Comparison of ENCODE assay signal across 8 cellular contexts in the genomic region with DNA sequence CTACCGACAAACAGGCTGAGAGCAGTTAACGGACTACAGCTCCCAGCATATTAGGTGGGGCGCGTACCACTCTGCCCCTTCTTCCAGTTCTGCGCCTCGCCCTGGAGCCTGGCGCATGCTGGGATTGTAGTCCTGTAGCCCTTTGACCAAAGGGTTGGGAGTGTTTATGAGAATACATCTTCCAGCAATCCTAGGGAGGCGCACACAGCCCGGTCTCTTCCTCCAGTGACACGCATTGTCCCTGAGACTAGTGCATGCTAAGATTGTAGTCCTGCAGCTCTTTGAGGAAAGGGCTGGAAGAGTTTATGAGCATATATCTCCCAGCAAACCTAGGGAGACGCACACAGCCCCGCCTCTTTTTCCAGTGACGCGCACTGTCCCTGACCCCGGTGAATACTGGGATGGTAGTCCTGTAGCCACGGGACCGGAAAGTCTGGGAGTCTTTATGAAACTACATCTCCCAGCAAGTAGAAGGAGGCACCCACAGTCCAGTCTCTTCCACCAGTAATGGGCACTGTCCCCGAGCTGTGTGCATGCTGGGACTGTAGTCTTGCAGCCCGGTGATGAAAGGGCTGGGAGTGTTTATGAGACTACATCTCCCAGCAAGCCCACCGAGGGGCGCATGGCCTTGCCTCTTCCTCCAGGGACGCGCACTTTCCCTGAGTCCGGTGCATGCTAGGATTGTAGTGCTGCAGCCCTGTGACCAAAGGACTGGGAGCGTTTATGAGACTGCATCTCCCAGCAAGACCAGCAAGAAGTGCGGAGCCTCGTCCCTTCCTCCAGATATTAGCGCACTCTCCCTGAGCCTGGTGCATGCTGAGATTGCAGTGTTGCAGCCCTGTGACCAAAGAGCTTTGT.
DNase-seq lines count a peak whose midpoint lies in the region; ATAC-seq and TF ChIP-seq lines count a peak whose summit lies in the region.
"Not testable (repeated sequence)": the region's sequence is repeated elsewhere in the genome, so short reads cannot be mapped to it uniquely, and the experiment has no call there.

No MANE protein-coding gene starts in this region.

- H3K36me3 Mint-ChIP-seq in activated naive CD4-positive, alpha-beta T cell treated with anti-CD3 and anti-CD28 coated beads for 36 hours (ENCODE audit: low read depth); naive thymus-derived CD4-positive, alpha-beta T cell: not testable (repeated sequence)

- POLR2A ChIA-PET in naive thymus-derived CD4-positive, alpha-beta T cell (lab: Charles Lee) = not testable (repeated sequence)

- peak overlapping the region; percentile 50 for H3K27ac Mint-ChIP-seq in activated naive CD4-positive, alpha-beta T cell treated with anti-CD3 and anti-CD28 coated beads for 36 hours
- peak overlapping the region in 3 of 9 donors; percentile 4 to 28 (median 9) for H3K27ac Mint-ChIP-seq in naive thymus-derived CD4-positive, alpha-beta T cell
- H3K27ac Mint-ChIP-seq in stimulated activated naive CD8-positive, alpha-beta T cell treated with anti-CD3 and anti-CD28 coated beads, Interleukin-15, amount 100 ng/mL, for 72 hours = not testable (repeated sequence)

- peak overlapping the region; percentile 78 for H3K4me3 Mint-ChIP-seq in activated naive CD4-positive, alpha-beta T cell treated with anti-CD3 and anti-CD28 coated beads for 36 hours
- H3K4me3 Mint-ChIP-seq in naive thymus-derived CD4-positive, alpha-beta T cell = peak overlapping the region in 7 of 10 donors; percentile 10 to 91 (median 65)
- peak overlapping the region; percentile 33 to 67 for H3K4me3 Mint-ChIP-seq in stimulated activated naive CD8-positive, alpha-beta T cell treated with anti-CD3 and anti-CD28 coated beads, Interleukin-15, amount 100 ng/mL, for 72 hours

- H4K20me1 ChIP-seq in GM23248 (ENCODE audit: insufficient read depth) = not testable (repeated sequence)

- in situ Hi-C loops in GM23248 (cut with MboI) = not testable (repeated sequence)

- not testable (repeated sequence) for TF ChIP-seq CTCF in fibroblast of villous mesenchyme (IDR thresholded peaks at IDR 0.05; ENCODE audit: insufficient read depth, low read depth, low read length)

- H3K27me3 ChIP-seq in GM23248 (replicated peaks; ENCODE audit: insufficient read depth); naive thymus-derived CD4-positive, alpha-beta T cell (ENCODE audit: control insufficient read depth in 2 of 2, insufficient read depth in 2 of 2, low read length in 2 of 2): not testable (repeated sequence)

- peak overlapping the region; percentile 55; the same call in 1 of the 2 replicates for H3K4me3 ChIP-seq in GM23248
- H3K4me3 ChIP-seq in fibroblast of villous mesenchyme (ENCODE audit: low read depth, low read length) = peak overlapping the region; percentile 52
- H3K4me3 ChIP-seq in naive thymus-derived CD4-positive, alpha-beta T cell (ENCODE audit: low read length) = not testable (repeated sequence)

- H3K9me3 ChIP-seq in GM23248 (ENCODE audit: low read depth); naive thymus-derived CD4-positive, alpha-beta T cell (ENCODE audit: control insufficient read depth in 2 of 3, low read length in 3 of 3): not testable (repeated sequence)

- not testable (repeated sequence) for H3K9me3 Mint-ChIP-seq in activated naive CD4-positive, alpha-beta T cell treated with anti-CD3 and anti-CD28 coated beads for 36 hours; stimulated activated naive CD8-positive, alpha-beta T cell treated with anti-CD3 and anti-CD28 coated beads, Interleukin-15, amount 100 ng/mL, for 72 hours
- H3K9me3 Mint-ChIP-seq in naive thymus-derived CD4-positive, alpha-beta T cell = peaks cover 0 to 11% (median 0%) of the 10 kb centered on the region in 11 donors

- not testable (repeated sequence) for H3K27me3 Mint-ChIP-seq in activated naive CD4-positive, alpha-beta T cell treated with anti-CD3 and anti-CD28 coated beads for 36 hours (ENCODE audit: low read depth); stimulated activated naive CD8-positive, alpha-beta T cell treated with anti-CD3 and anti-CD28 coated beads, Interleukin-15, amount 100 ng/mL, for 72 hours
- H3K27me3 Mint-ChIP-seq in naive thymus-derived CD4-positive, alpha-beta T cell = peaks cover 0 to 30% (median 16%) of the 10 kb centered on the region in 5 donors

- peak overlapping the region; percentile 35 for H3K4me2 ChIP-seq in GM23248 (ENCODE audit: unreplicated experiment)

- WGBS in GM23248 (ENCODE audit: low coverage in 1 of 2, low lambda C conversion rate in 2 of 2, missing lambda C conversion rate in 2 of 2), 2 experiments = 30 to 31% methylated on average over 26 to 28 of the region's 28 CpGs

- H3K79me2 ChIP-seq in GM23248 (ENCODE audit: insufficient read depth) = not testable (repeated sequence)

- peak overlapping the region; percentile 75 for H2AFZ ChIP-seq in GM23248

- H3K36me3 ChIP-seq in GM23248 (ENCODE audit: low read depth); naive thymus-derived CD4-positive, alpha-beta T cell (ENCODE audit: control insufficient read depth in 2 of 3, insufficient read depth in 3 of 3, low read length in 3 of 3): not testable (repeated sequence)

- not testable (repeated sequence) for H3K9me2 ChIP-seq in GM23248 (ENCODE audit: insufficient read depth)

- not testable (repeated sequence) for H3F3A ChIP-seq in GM23248 (ENCODE audit: insufficient read depth)

- not testable (repeated sequence) for H3K4me1 Mint-ChIP-seq in activated naive CD4-positive, alpha-beta T cell treated with anti-CD3 and anti-CD28 coated beads for 36 hours (ENCODE audit: low read depth); stimulated activated naive CD8-positive, alpha-beta T cell treated with anti-CD3 and anti-CD28 coated beads, Interleukin-15, amount 100 ng/mL, for 72 hours
- H3K4me1 Mint-ChIP-seq in naive thymus-derived CD4-positive, alpha-beta T cell = peaks cover 0 to 21% (median 0%) of the 10 kb centered on the region in 7 donors

- DNase-seq in DMS114 treated with DMSO at 0.1 percent for 48 hours (lab: John Stamatoyannopoulos, UW; ENCODE audit: unreplicated experiment) (peak; percentile 85), GM23248 (peak; percentile 47), NCI-H187 treated with DMSO at 0.1 percent for 48 hours (lab: John Stamatoyannopoulos, UW) (peak; percentile 89), fibroblast of villous mesenchyme (ENCODE audit: low read depth) (peak; percentile 92)
- peak; percentile 70 for DNase-seq in activated naive CD4-positive, alpha-beta T cell treated with anti-CD3 and anti-CD28 coated beads for 36 hours
- DNase-seq in naive thymus-derived CD4-positive, alpha-beta T cell = peak in 6 of 9 donors; percentile 7 to 58 (median 36)
- DNase-seq in stimulated activated naive CD8-positive, alpha-beta T cell treated with anti-CD3 and anti-CD28 coated beads, Interleukin-15, amount 100 ng/mL, for 72 hours = peak; percentile 9 to 49

- not testable (repeated sequence) for H3K4me1 ChIP-seq in GM23248 (ENCODE audit: insufficient read depth); naive thymus-derived CD4-positive, alpha-beta T cell (ENCODE audit: control insufficient read depth in 2 of 2, insufficient read depth in 2 of 2, low read length in 2 of 2)

- ATAC-seq in SK-N-SH treated with all-trans-retinoic acid at 6 μM for 48 hours = peak; percentile 100
- ATAC-seq in naive thymus-derived CD4-positive, alpha-beta T cell = peak; percentile 81
- ATAC-seq in stimulated activated naive CD8-positive, alpha-beta T cell treated with anti-CD3 and anti-CD28 coated beads, Interleukin-15, amount 100 ng/mL, for 72 hours = peak; percentile 92

- H3K9ac ChIP-seq in GM23248 = not testable (repeated sequence)

- intact Hi-C loops in activated naive CD4-positive, alpha-beta T cell treated with anti-CD3 and anti-CD28 coated beads for 36 hours (cut with micrococcal nuclease) = loop anchor here (2.0 kb wide), 1 partner anchor 52 kb away; no protein-coding TSS in a partner anchor
- intact Hi-C loops in naive thymus-derived CD4-positive, alpha-beta T cell (cut with micrococcal nuclease) = loop anchor here in 1 of 2 donors (1.0 kb wide), 1 partner anchor 52 kb away; no protein-coding TSS in a partner anchor

- CTCF ChIA-PET in activated naive CD4-positive, alpha-beta T cell treated with anti-CD3 and anti-CD28 coated beads for 36 hours (lab: Charles Lee) = interaction anchor here (0.8 kb wide), 1 partner anchor 10 kb away, joined by 3 read pairs; no protein-coding TSS in a partner anchor
- CTCF ChIA-PET in naive thymus-derived CD4-positive, alpha-beta T cell (lab: Charles Lee) = not testable (repeated sequence)

- H3K27ac ChIP-seq in GM23248; naive thymus-derived CD4-positive, alpha-beta T cell (ENCODE audit: low read depth, low read length): not testable (repeated sequence)

TF ChIP-seq in SK-N-SH treated with all-trans-retinoic acid at 6 μM for 48 hours, 23 proteins besides CTCF, POLR2A, EP300 and RAD21:
- peak; percentile 72; the same call in 1 of the 2 replicates for TF ChIP-seq ZFP3 (CRISPR knock-in tag; IDR thresholded peaks at IDR 0.05)
- TF ChIP-seq, protein P1, sequence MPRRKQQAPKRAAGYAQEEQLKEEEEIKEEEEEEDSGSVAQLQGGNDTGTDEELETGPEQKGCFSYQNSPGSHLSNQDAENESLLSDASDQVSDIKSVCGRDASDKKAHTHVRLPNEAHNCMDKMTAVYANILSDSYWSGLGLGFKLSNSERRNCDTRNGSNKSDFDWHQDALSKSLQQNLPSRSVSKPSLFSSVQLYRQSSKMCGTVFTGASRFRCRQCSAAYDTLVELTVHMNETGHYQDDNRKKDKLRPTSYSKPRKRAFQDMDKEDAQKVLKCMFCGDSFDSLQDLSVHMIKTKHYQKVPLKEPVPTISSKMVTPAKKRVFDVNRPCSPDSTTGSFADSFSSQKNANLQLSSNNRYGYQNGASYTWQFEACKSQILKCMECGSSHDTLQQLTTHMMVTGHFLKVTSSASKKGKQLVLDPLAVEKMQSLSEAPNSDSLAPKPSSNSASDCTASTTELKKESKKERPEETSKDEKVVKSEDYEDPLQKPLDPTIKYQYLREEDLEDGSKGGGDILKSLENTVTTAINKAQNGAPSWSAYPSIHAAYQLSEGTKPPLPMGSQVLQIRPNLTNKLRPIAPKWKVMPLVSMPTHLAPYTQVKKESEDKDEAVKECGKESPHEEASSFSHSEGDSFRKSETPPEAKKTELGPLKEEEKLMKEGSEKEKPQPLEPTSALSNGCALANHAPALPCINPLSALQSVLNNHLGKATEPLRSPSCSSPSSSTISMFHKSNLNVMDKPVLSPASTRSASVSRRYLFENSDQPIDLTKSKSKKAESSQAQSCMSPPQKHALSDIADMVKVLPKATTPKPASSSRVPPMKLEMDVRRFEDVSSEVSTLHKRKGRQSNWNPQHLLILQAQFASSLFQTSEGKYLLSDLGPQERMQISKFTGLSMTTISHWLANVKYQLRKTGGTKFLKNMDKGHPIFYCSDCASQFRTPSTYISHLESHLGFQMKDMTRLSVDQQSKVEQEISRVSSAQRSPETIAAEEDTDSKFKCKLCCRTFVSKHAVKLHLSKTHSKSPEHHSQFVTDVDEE (CRISPR knock-in tag; IDR thresholded peaks at IDR 0.05) = peak; percentile 95
- TF ChIP-seq CSDC2 (CRISPR knock-in tag; IDR thresholded peaks at IDR 0.05) = 0 out of 2 replicates have a peak, but pooled peaks have one; percentile 67

Comparison
In these comparisons a context has a peak if more than half of its experiments do, and no peak if none do; other contexts are left out.
1. DNase-seq: peak in every context shown above with its lines; median percentile 92 in fibroblast of villous mesenchyme; 89 in NCI-H187 treated with DMSO at 0.1 percent for 48 hours; 85 in DMS114 treated with DMSO at 0.1 percent for 48 hours; 70 in activated naive CD4-positive, alpha-beta T cell treated with anti-CD3 and anti-CD28 coated beads for 36 hours; 47 in GM23248; 36 in naive thymus-derived CD4-positive, alpha-beta T cell; 29 in stimulated activated naive CD8-positive, alpha-beta T cell treated with anti-CD3 and anti-CD28 coated beads, Interleukin-15, amount 100 ng/mL, for 72 hours.